In the genomic region with DNA sequence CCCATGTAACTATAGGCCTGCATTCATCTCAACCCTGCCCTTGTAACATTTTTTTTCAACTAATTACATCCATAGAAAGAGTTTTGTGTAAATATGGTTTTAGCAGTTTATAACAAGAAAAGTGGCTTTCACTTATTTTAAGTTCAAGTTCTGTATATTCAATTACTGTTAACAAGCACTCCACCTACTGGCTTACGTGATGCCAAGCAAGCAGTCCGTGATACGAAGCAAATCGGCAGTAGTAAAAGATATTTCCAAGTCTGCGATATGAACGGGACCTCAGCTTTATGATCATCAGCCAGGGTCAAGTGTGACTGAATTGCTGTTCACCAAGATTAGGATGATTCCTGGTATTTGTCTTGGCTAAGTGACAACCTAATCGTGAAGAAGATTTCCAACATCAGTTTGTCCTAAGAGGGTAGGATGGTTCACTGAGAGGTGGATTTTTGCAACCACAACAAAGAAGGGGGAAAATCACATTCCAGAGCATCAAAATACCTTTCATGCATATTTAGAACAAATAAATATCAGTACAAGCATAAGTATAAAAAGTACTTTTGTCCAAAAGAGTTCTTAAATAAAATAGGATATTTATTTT, we compare ENCODE assay signal across 9 cellular contexts.
DNase-seq lines count a peak whose midpoint lies in the region; ATAC-seq and TF ChIP-seq lines count a peak whose summit lies in the region.
"Had no signal": no experiment of that assay in that cellular context is flagged by ENCODE, and none has a peak within 500 bp of the region (broad histone marks: within the 10 kb centered on the region; RNA-seq: fewer than 3 reads in every experiment).

No MANE protein-coding gene starts in this region.

- DNase-seq in heart right ventricle (no peak), right atrium auricular region (ENCODE audit: low spot score) (no peak), NCI-H69 (lab: John Stamatoyannopoulos, UW) (peak; percentile 95), esophagus muscularis mucosa (ENCODE audit: extremely low spot score) (no peak), type B pancreatic cell (ENCODE audit: extremely low spot score, unreplicated experiment) (no peak)
- no peak for DNase-seq in stimulated activated naive CD8-positive, alpha-beta T cell treated with anti-CD3 and anti-CD28 coated beads, Interleukin-15, Interleukin-2, amounts not matched to agents 100 U/mL and 50 U/mL, for 24 hours

- peaks cover 53% of the 10 kb centered on the region for H3K27me3 Mint-ChIP-seq in type B pancreatic cell
- H3K27me3 Mint-ChIP-seq: activated naive CD8-positive, alpha-beta T cell had no signal

- no peak for TF ChIP-seq POLR2A in esophagus muscularis mucosa (IDR thresholded peaks at IDR 0.05; ENCODE audit: low read depth)

- no peaks in the 10 kb centered on the region for H3K36me3 ChIP-seq in heart right ventricle
- no peaks in the 10 kb centered on the region for H3K36me3 ChIP-seq in right atrium auricular region
- H3K36me3 ChIP-seq in esophagus muscularis mucosa, result no peaks in the 10 kb centered on the region

- TF ChIP-seq CTCF in heart right ventricle (IDR thresholded peaks at IDR 0.05), result peak in 7 of 9 donors; percentile 6 to 50 (median 33)
- peak in 1 of 2 donors; percentile 39 for TF ChIP-seq CTCF in right atrium auricular region (IDR thresholded peaks at IDR 0.05)
- TF ChIP-seq CTCF in esophagus muscularis mucosa (IDR thresholded peaks at IDR 0.05), result peak; percentile 30 to 47 (median 39)
- peak; percentile 65 for TF ChIP-seq CTCF in type B pancreatic cell (conservative IDR thresholded peaks at IDR 0.05)

- TF ChIP-seq EP300 in esophagus muscularis mucosa (IDR thresholded peaks at IDR 0.05), result no peak

- H3K27ac ChIP-seq in heart right ventricle (no peak overlapping the region), right atrium auricular region (no peak overlapping the region), esophagus muscularis mucosa (replicated peaks in 1 of 4) (no peak overlapping the region)

- H3K36me3 Mint-ChIP-seq in type B pancreatic cell, result no peaks in the 10 kb centered on the region
- H3K36me3 Mint-ChIP-seq: activated naive CD8-positive, alpha-beta T cell had no signal

- H3K27me3 ChIP-seq in heart right ventricle (peaks cover 0 to 19% (median 0%) of the 10 kb centered on the region in 7 donors), right atrium auricular region (no peaks in the 10 kb centered on the region), esophagus muscularis mucosa (no peaks in the 10 kb centered on the region)

- H3K4me3 ChIP-seq in heart right ventricle (no peak overlapping the region), right atrium auricular region (no peak overlapping the region), esophagus muscularis mucosa (no peak overlapping the region)

- WGBS in heart right ventricle, 2 donors, result 3 to 4% methylated on average over 7 of the region's 7 CpGs
- 4% methylated on average over 7 of the region's 7 CpGs for WGBS in esophagus muscularis mucosa

- no peak overlapping the region for H3K27ac Mint-ChIP-seq in type B pancreatic cell
- H3K27ac Mint-ChIP-seq: activated naive CD8-positive, alpha-beta T cell had no signal

- H3K4me1 Mint-ChIP-seq in type B pancreatic cell (ENCODE audit: unreplicated experiment), result peaks cover 4% of the 10 kb centered on the region

- H3K9me3 ChIP-seq in heart right ventricle, result no peaks in the 10 kb centered on the region
- no peaks in the 10 kb centered on the region for H3K9me3 ChIP-seq in right atrium auricular region
- no peaks in the 10 kb centered on the region for H3K9me3 ChIP-seq in esophagus muscularis mucosa

- no peaks in the 10 kb centered on the region for H3K9me3 Mint-ChIP-seq in type B pancreatic cell

- no peak for ATAC-seq in heart right ventricle
- no peak for ATAC-seq in esophagus mucosa
- no peak for ATAC-seq in stimulated activated naive CD8-positive, alpha-beta T cell treated with anti-CD3 and anti-CD28 coated beads, Interleukin-15, Interleukin-2, amounts not matched to agents 100 U/mL and 50 U/mL, for 24 hours
- no peak for ATAC-seq in GM21367 (IDR thresholded peaks at IDR 0.05; ENCODE audit: unreplicated experiment)

- H3K4me1 ChIP-seq in heart right ventricle (no peaks in the 10 kb centered on the region), right atrium auricular region (no peaks in the 10 kb centered on the region), esophagus muscularis mucosa (peaks cover 0 to 4% (median 0%) of the 10 kb centered on the region in 4 donors)

- intact Hi-C loops in heart right ventricle (cut with DNase I), result no loop called here
- intact Hi-C loops in esophagus muscularis mucosa (cut with DNase I), result loop anchor here (10.0 kb wide), 1 partner anchor 468 kb away; no protein-coding TSS in a partner anchor

- H3K4me3 Mint-ChIP-seq in type B pancreatic cell, result no peak overlapping the region
- H3K4me3 Mint-ChIP-seq: activated naive CD8-positive, alpha-beta T cell had no signal
